22 cellular contexts compared by ENCODE assay signal in the genomic region with DNA sequence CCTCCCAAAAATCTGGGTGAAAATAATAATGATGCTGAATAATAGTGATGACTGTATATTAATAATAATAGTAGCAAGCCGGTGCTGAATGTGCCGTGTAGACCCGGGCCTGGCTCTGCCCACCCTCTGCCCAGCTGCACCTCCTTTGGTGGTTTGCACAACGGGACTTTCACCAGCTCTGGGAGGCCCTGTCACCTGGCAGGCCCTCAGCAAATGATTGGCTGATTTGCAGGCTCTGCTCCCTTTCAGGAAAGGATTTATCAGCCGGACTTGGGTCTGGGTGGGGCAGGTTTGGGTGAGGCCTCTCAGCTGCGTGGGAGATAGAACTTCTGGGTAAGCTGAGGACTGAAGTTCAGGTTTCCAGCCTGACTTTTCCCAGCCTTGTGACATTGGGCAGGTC. TPM values are rescaled to one million over a fixed set of nuclear protein-coding genes. Genes with fewer than 3 reads are reported as not detected.
A peak's percentile ranks its signal among the peaks of the same experiment; 100 is the strongest.
DNase-seq lines count a peak whose midpoint lies in the region; ATAC-seq, FAIRE-seq and TF ChIP-seq lines count a peak whose summit lies in the region.
"Had no signal": no experiment of that assay in that cellular context is flagged by ENCODE, and none has a peak within 500 bp of the region (broad histone marks: within the 10 kb centered on the region; RNA-seq: fewer than 3 reads in every experiment).

No MANE protein-coding gene starts in this region.

- peaks cover 5% of the 10 kb centered on the region for H3K27me3 Mint-ChIP-seq in activated CD4-positive, alpha-beta T cell treated with anti-CD3 and anti-CD28 coated beads, Interleukin-2, amount 10 ng/mL, durations not matched to agents 7 days and 5 days

- no peaks in the 10 kb centered on the region for H3K9me3 Mint-ChIP-seq in activated CD4-positive, alpha-beta T cell treated with anti-CD3 and anti-CD28 coated beads, Interleukin-2, amount 10 ng/mL, durations not matched to agents 7 days and 5 days
- H3K9me3 Mint-ChIP-seq: GM23338 had no signal

- no peak for TF ChIP-seq CTCF in left ventricle myocardium inferior (IDR thresholded peaks at IDR 0.05; ENCODE audit: borderline replicate concordance)

- no peak for DNase-seq in left ventricle myocardium inferior
- no peak for DNase-seq in Right ventricle myocardium inferior (ENCODE audit: missing footprints)
- DNase-seq in urothelium cell line (ENCODE audit: low spot score), result no peak
- DNase-seq in activated CD4-positive, alpha-beta T cell treated with anti-CD3 and anti-CD28 coated beads, Interleukin-2, amount 10 ng/mL, durations not matched to agents 7 days and 5 days, result no peak
- no peak for DNase-seq in activated CD4-positive, alpha-beta T cell treated with anti-CD3 and anti-CD28 coated beads, Interleukin-2, amount 50 U/mL, for 4 hours
- DNase-seq: DMS79 treated with DMSO at 0.1 percent for 48 hours, GDM1, Karpas-422, NCI-H1417 treated with DMSO at 0.1 percent for 48 hours, NCI-H2029, NCI-H2171 treated with DMSO at 0.1 percent for 48 hours, NCI-H82, SJCRH30 had no signal

- peak overlapping the region; percentile 38 for H3K27ac ChIP-seq in left ventricle myocardium inferior (replicated peaks)
- peak overlapping the region; percentile 35 to 83 for H3K27ac ChIP-seq in esophagus (ENCODE audit: low read depth in 2 of 2, low read length in 1 of 2)
- H3K27ac ChIP-seq in mucosa of rectum (ENCODE audit: low read depth in 2 of 2, low read length in 2 of 2), result peak overlapping the region; percentile 80 to 88
- H3K27ac ChIP-seq: C4-2B, SJCRH30 had no signal

- H3K36me3 ChIP-seq in left ventricle myocardium inferior (no peaks in the 10 kb centered on the region), esophagus (ENCODE audit: control insufficient read depth in 2 of 2, insufficient read depth in 2 of 2, low read length in 1 of 2) (no peaks in the 10 kb centered on the region), mucosa of rectum (ENCODE audit: control insufficient read depth in 2 of 2, insufficient read depth in 2 of 2, low read length in 2 of 2) (no peaks in the 10 kb centered on the region)
- H3K36me3 ChIP-seq: SJCRH30 had no signal

- H3K9me3 ChIP-seq in left ventricle myocardium inferior (replicated peaks) (no peaks in the 10 kb centered on the region), esophagus (ENCODE audit: control insufficient read depth in 2 of 2, insufficient read depth in 1 of 2, low read depth in 1 of 2, low read length in 1 of 2) (no peaks in the 10 kb centered on the region), mucosa of rectum (ENCODE audit: control insufficient read depth in 2 of 2, low read length in 2 of 2) (no peaks in the 10 kb centered on the region)
- H3K9me3 ChIP-seq: SJCRH30 had no signal

- no peak overlapping the region for H3K4me3 ChIP-seq in left ventricle myocardium inferior
- H3K4me3 ChIP-seq in esophagus (ENCODE audit: low read depth in 1 of 2, low read length in 2 of 2), result no peak overlapping the region
- peak overlapping the region in 1 of 2 donors; percentile 31 for H3K4me3 ChIP-seq in mucosa of rectum (ENCODE audit: low read length in 2 of 2)
- H3K4me3 ChIP-seq: GM23338, SJCRH30 had no signal

- FAIRE-seq in urothelium cell line (lab: Jason Lieb, UNC), result peak; percentile 35
- FAIRE-seq: GM12892, RCC 7860 had no signal

- CTCF ChIA-PET in activated CD4-positive, alpha-beta T cell treated with anti-CD3 and anti-CD28 coated beads, Interleukin-2, amount 10 ng/mL, durations not matched to agents 7 days and 5 days (lab: Charles Lee), result interaction anchor here (1.1 kb wide), 2 partner anchors 10 to 14 kb away, joined by 3 read pairs; no protein-coding TSS in a partner anchor

- no peaks in the 10 kb centered on the region for H3K4me1 Mint-ChIP-seq in activated CD4-positive, alpha-beta T cell treated with anti-CD3 and anti-CD28 coated beads, Interleukin-2, amount 10 ng/mL, durations not matched to agents 7 days and 5 days

- H3K4me3 Mint-ChIP-seq in activated CD4-positive, alpha-beta T cell treated with anti-CD3 and anti-CD28 coated beads, Interleukin-2, amount 10 ng/mL, durations not matched to agents 7 days and 5 days, result no peak overlapping the region
- H3K4me3 Mint-ChIP-seq: GM23338 had no signal

- 51 to 66% methylated on average over 6 of the region's 6 CpGs for WGBS in esophagus, 2 donors

- intact Hi-C loops in left ventricle myocardium inferior (cut with micrococcal nuclease), result loop anchor here (5.0 kb wide), 1 partner anchor 38 kb away; no protein-coding TSS in a partner anchor
- intact Hi-C loops in Right ventricle myocardium inferior (cut with DNase I), result no loop called here

- H3K9ac ChIP-seq in mucosa of rectum (ENCODE audit: low read depth in 1 of 2, low read length in 2 of 2), result peak overlapping the region; percentile 32 to 64

- H3K36me3 Mint-ChIP-seq in activated CD4-positive, alpha-beta T cell treated with anti-CD3 and anti-CD28 coated beads, Interleukin-2, amount 10 ng/mL, durations not matched to agents 7 days and 5 days (ENCODE audit: low read depth), result no peaks in the 10 kb centered on the region

- no peak for ATAC-seq in Right ventricle myocardium inferior
- no peak for ATAC-seq in HG03139 (IDR thresholded peaks at IDR 0.05; ENCODE audit: unreplicated experiment)
- ATAC-seq: GM23338 had no signal

- POLR2A ChIA-PET in activated CD4-positive, alpha-beta T cell treated with anti-CD3 and anti-CD28 coated beads, Interleukin-2, amount 10 ng/mL, durations not matched to agents 7 days and 5 days (lab: Charles Lee), result interaction anchor here (0.6 kb wide), 1 partner anchor 52 kb away, joined by 5 read pairs; no protein-coding TSS in a partner anchor

- no peak overlapping the region for H3K27ac Mint-ChIP-seq in activated CD4-positive, alpha-beta T cell treated with anti-CD3 and anti-CD28 coated beads, Interleukin-2, amount 10 ng/mL, durations not matched to agents 7 days and 5 days
- H3K27ac Mint-ChIP-seq: GM23338 had no signal

- H3K27me3 ChIP-seq in left ventricle myocardium inferior (ENCODE audit: low read depth) (no peaks in the 10 kb centered on the region), esophagus (ENCODE audit: control insufficient read depth in 1 of 2, insufficient read depth in 2 of 2, low read length in 2 of 2) (no peaks in the 10 kb centered on the region), mucosa of rectum (ENCODE audit: control insufficient read depth in 2 of 2, insufficient read depth in 2 of 2, low read length in 2 of 2) (no peaks in the 10 kb centered on the region)

- H3K4me1 ChIP-seq in left ventricle myocardium inferior, result peaks cover 76% of the 10 kb centered on the region
- peaks cover 2 to 27% of the 10 kb centered on the region in 2 donors for H3K4me1 ChIP-seq in esophagus (ENCODE audit: control insufficient read depth in 2 of 2, insufficient read depth in 2 of 2, low read length in 1 of 2)
- peaks cover 41 to 65% of the 10 kb centered on the region in 2 donors for H3K4me1 ChIP-seq in mucosa of rectum (ENCODE audit: control insufficient read depth in 2 of 2, insufficient read depth in 2 of 2, low read length in 2 of 2)

RNA-seq across cellular contexts. Expression of gene KIAA1671, which starts 21.4 kb away (rescaled TPM):
- 12.2 TPM for total RNA-seq in left ventricle myocardium inferior
- total RNA-seq in Right ventricle myocardium inferior, result 12.8 TPM
- polyA plus RNA-seq in esophagus, result 10 to 100 TPM; 14.2 to 17.7 TPM
- 10 to 100 TPM; 25.4 to 27.0 TPM for total RNA-seq in activated CD4-positive, alpha-beta T cell treated with anti-CD3 and anti-CD28 coated beads, Interleukin-2, amount 10 ng/mL, durations not matched to agents 7 days and 5 days

RNA-seq across cellular contexts. Expression of gene LHFPL7, which starts 27.4 kb away (rescaled TPM):
- total RNA-seq in left ventricle myocardium inferior (not detected), Right ventricle myocardium inferior (not detected)
- polyA plus RNA-seq in esophagus, result not detected
- total RNA-seq in activated CD4-positive, alpha-beta T cell treated with anti-CD3 and anti-CD28 coated beads, Interleukin-2, amount 10 ng/mL, durations not matched to agents 7 days and 5 days, result not detected
- total RNA-seq: A172, GM23338, NCI-H460, SJCRH30 had no signal
- polyA plus RNA-seq: GM23338 had no signal
